Comparison of ENCODE assay signal across 8 cellular contexts in genomic region chr2:202588647-202589581, GRCh38. TPM values are rescaled to one million over a fixed set of nuclear protein-coding genes. Genes with fewer than 3 reads are reported as not detected.
DNase-seq lines count a peak whose midpoint lies in the region; ATAC-seq and TF ChIP-seq lines count a peak whose summit lies in the region.

No MANE protein-coding gene starts in this region.

- H3K4me3 ChIP-seq in AG04449 (ENCODE audit: low read depth, low read length) (peak overlapping the region; percentile 27), lower leg skin (ENCODE audit: low read depth, poor library complexity, severe bottlenecking) (no peak overlapping the region)

- intact Hi-C loops in dendritic cell treated with granulocyte-macrophage colony-stimulating factor and Interleukin-4, amounts not matched to agents 40 ng/mL and 50 ng/mL, for 4 days (cut with micrococcal nuclease) = loop anchor here (1.0 to 5.0 kb wide), 2 partner anchors 45 to 283 kb away; partner anchors contain the start of genes FAM117B and ICA1L
- intact Hi-C loops in lower leg skin (cut with DNase I; ENCODE audit: low total_unique reads) = loop anchor here (10.0 kb wide), 1 partner anchor 286 kb away; the partner anchor contains the start of gene ICA1L

- CTCF ChIA-PET in AG04449 (lab: Yijun Ruan, JAX) = interaction anchor here (0.6 to 4.2 kb wide), 42 partner anchors 9 to 1326 kb away, joined by 3 to 67 read pairs (median 4); partner anchors contain the start of genes CARF, CYP20A1, ICA1L and WDR12
- CTCF ChIA-PET in activated CD4-positive, alpha-beta T cell treated with anti-CD3 and anti-CD28 coated beads, Interleukin-2, amount 10 ng/mL, durations not matched to agents 7 days and 5 days (lab: Charles Lee) = interaction anchor here (0.5 to 2.4 kb wide), 8 partner anchors 10 to 566 kb away, joined by 3 to 10 read pairs (median 4); no protein-coding TSS in a partner anchor

- H3K27me3 Mint-ChIP-seq in activated CD4-positive, alpha-beta T cell treated with anti-CD3 and anti-CD28 coated beads, Interleukin-2, amount 10 ng/mL, durations not matched to agents 7 days and 5 days = no peaks in the 10 kb centered on the region
- H3K27me3 Mint-ChIP-seq in dendritic cell treated with granulocyte-macrophage colony-stimulating factor and Interleukin-4, amounts not matched to agents 40 ng/mL and 50 ng/mL, for 4 days = no peaks in the 10 kb centered on the region

- peak; percentile 86 for TF ChIP-seq CTCF in AG04449 (IDR thresholded peaks at IDR 0.05; ENCODE audit: insufficient read depth, low read length, missing control alignments)
- TF ChIP-seq CTCF in lower leg skin (IDR thresholded peaks at IDR 0.05) = peak in 2 of 3 donors; percentile 30 to 93

- no peaks in the 10 kb centered on the region for H3K9me3 Mint-ChIP-seq in activated CD4-positive, alpha-beta T cell treated with anti-CD3 and anti-CD28 coated beads, Interleukin-2, amount 10 ng/mL, durations not matched to agents 7 days and 5 days
- H3K9me3 Mint-ChIP-seq in dendritic cell treated with granulocyte-macrophage colony-stimulating factor and Interleukin-4, amounts not matched to agents 40 ng/mL and 50 ng/mL, for 4 days = peaks cover 3% of the 10 kb centered on the region

- peak overlapping the region; percentile 54 for H3K27ac Mint-ChIP-seq in activated CD4-positive, alpha-beta T cell treated with anti-CD3 and anti-CD28 coated beads, Interleukin-2, amount 10 ng/mL, durations not matched to agents 7 days and 5 days
- H3K27ac Mint-ChIP-seq in dendritic cell treated with granulocyte-macrophage colony-stimulating factor and Interleukin-4, amounts not matched to agents 40 ng/mL and 50 ng/mL, for 4 days = peak overlapping the region; percentile 66

- TF ChIP-seq POLR2A in lower leg skin (IDR thresholded peaks at IDR 0.05) = no peak

- H3K4me1 Mint-ChIP-seq in activated CD4-positive, alpha-beta T cell treated with anti-CD3 and anti-CD28 coated beads, Interleukin-2, amount 10 ng/mL, durations not matched to agents 7 days and 5 days = peaks cover 10% of the 10 kb centered on the region
- peaks cover 20% of the 10 kb centered on the region for H3K4me1 Mint-ChIP-seq in dendritic cell treated with granulocyte-macrophage colony-stimulating factor and Interleukin-4, amounts not matched to agents 40 ng/mL and 50 ng/mL, for 4 days (ENCODE audit: low read depth)

- no peak for DNase-seq in AG04449 (ENCODE audit: low read depth, low spot score)
- peak; percentile 42 to 83 for DNase-seq in NCI-H524 (lab: John Stamatoyannopoulos, UW)
- peak; percentile 77 for DNase-seq in activated CD4-positive, alpha-beta T cell treated with anti-CD3 and anti-CD28 coated beads, Interleukin-2, amount 10 ng/mL, durations not matched to agents 7 days and 5 days
- peak; percentile 66 to 87 for DNase-seq in lower leg skin (ENCODE audit: low spot score in 2 of 2)
- peak; percentile 45 to 48 for DNase-seq in stimulated activated CD4-positive, alpha-beta T cell treated with anti-CD3 and anti-CD28 coated beads, Interleukin-4, amount 100 ng/mL, for 48 hours (ENCODE audit: low read depth in 2 of 2)

- H3K36me3 Mint-ChIP-seq in activated CD4-positive, alpha-beta T cell treated with anti-CD3 and anti-CD28 coated beads, Interleukin-2, amount 10 ng/mL, durations not matched to agents 7 days and 5 days (ENCODE audit: low read depth) = no peaks in the 10 kb centered on the region
- no peaks in the 10 kb centered on the region for H3K36me3 Mint-ChIP-seq in dendritic cell treated with granulocyte-macrophage colony-stimulating factor and Interleukin-4, amounts not matched to agents 40 ng/mL and 50 ng/mL, for 4 days (ENCODE audit: low read depth)

- POLR2A ChIA-PET in AG04449 (lab: Yijun Ruan, JAX) = no interaction called here
- POLR2A ChIA-PET in activated CD4-positive, alpha-beta T cell treated with anti-CD3 and anti-CD28 coated beads, Interleukin-2, amount 10 ng/mL, durations not matched to agents 7 days and 5 days (lab: Charles Lee) = no interaction called here

- ATAC-seq in GM18861 (IDR thresholded peaks at IDR 0.05; ENCODE audit: unreplicated experiment) (peak; percentile 58), HG03354 (IDR thresholded peaks at IDR 0.05; ENCODE audit: poor library complexity, severe bottlenecking, unreplicated experiment) (peak; percentile 87)

- no peak overlapping the region for H3K4me3 Mint-ChIP-seq in activated CD4-positive, alpha-beta T cell treated with anti-CD3 and anti-CD28 coated beads, Interleukin-2, amount 10 ng/mL, durations not matched to agents 7 days and 5 days
- H3K4me3 Mint-ChIP-seq in dendritic cell treated with granulocyte-macrophage colony-stimulating factor and Interleukin-4, amounts not matched to agents 40 ng/mL and 50 ng/mL, for 4 days = peak overlapping the region; percentile 39

- WGBS in lower leg skin, 2 donors = 34 to 36% methylated on average over 15 to 17 of the region's 17 CpGs

RNA-seq across cellular contexts. Expression of gene FAM117B, which starts 45.9 kb away (rescaled TPM):
- 10 to 100 TPM; 23.0 to 24.9 TPM for total RNA-seq in activated CD4-positive, alpha-beta T cell treated with anti-CD3 and anti-CD28 coated beads, Interleukin-2, amount 10 ng/mL, durations not matched to agents 7 days and 5 days
- 10 to 100 TPM in 3 of 4 donors, 1 to 10 TPM in 1; 9.6 to 28.8 (median 17.0) TPM for total RNA-seq in lower leg skin
